11 cellular contexts compared by ENCODE assay signal in genomic region chr3:187963677-187964385, GRCh38.
A peak's percentile ranks its signal among the peaks of the same experiment; 100 is the strongest.
DNase-seq lines count a peak whose midpoint lies in the region; ATAC-seq and TF ChIP-seq lines count a peak whose summit lies in the region.
"Had no signal": no experiment of that assay in that cellular context is flagged by ENCODE, and none has a peak within 500 bp of the region (broad histone marks: within the 10 kb centered on the region; RNA-seq: fewer than 3 reads in every experiment).

No MANE protein-coding gene starts in this region.

- in situ Hi-C loops in G401 (cut with HindIII; ENCODE audit: low sequenced_read_pairs) = no loop called here

- peak; percentile 84 for ATAC-seq in omental fat pad (ENCODE audit: low FRiP score)
- ATAC-seq in HG03378 (IDR thresholded peaks at IDR 0.05; ENCODE audit: unreplicated experiment) = no peak
- no peak for ATAC-seq in GM18907 (IDR thresholded peaks at IDR 0.05; ENCODE audit: unreplicated experiment)

- peak; percentile 96 for DNase-seq in G401 (ENCODE audit: low spot score)
- peak; percentile 19 for DNase-seq in NCI-H226
- DNase-seq in cerebellar nuclear complex (lab: John Stamatoyannopoulos, UW) = peak; percentile 57 to 91
- DNase-seq in omental fat pad (ENCODE audit: low spot score) = no peak
- DNase-seq in NCI-H526 treated with DMSO at 0.1 percent for 48 hours (lab: John Stamatoyannopoulos, UW) = no peak
- DNase-seq in NCI-H1436 (lab: John Stamatoyannopoulos, UW) = no peak
- DNase-seq: activated B cell treated with CpG ODN at 0.5 μM for 24 hours, glutamatergic neuron, NCI-H1417 treated with DMSO at 0.1 percent for 48 hours had no signal

- TF ChIP-seq CTCF in omental fat pad (IDR thresholded peaks at IDR 0.05) = no peak

Comparison
In these comparisons a context has a peak if more than half of its experiments do, and no peak if none do; other contexts are left out.
1. DNase-seq: peak in G401 (single experiment), NCI-H226 (single experiment) and cerebellar nuclear complex (2 of 2); none in omental fat pad (single experiment), NCI-H526 treated with DMSO at 0.1 percent for 48 hours (single experiment) and NCI-H1436 (single experiment).